ENCODE assay signal across 19 cellular contexts in genomic region chr2:232886176-232886575, GRCh38.
"Had no signal": no experiment of that assay in that cellular context is flagged by ENCODE, and none has a peak within 500 bp of the region (broad histone marks: within the 10 kb centered on the region; RNA-seq: fewer than 3 reads in every experiment).

No MANE protein-coding gene starts in this region.

- H3K4me1 Mint-ChIP-seq: activated CD8-positive, alpha-beta memory T cell treated with anti-CD3 and anti-CD28 coated beads, Interleukin-2, amount 10 ng/mL, durations not matched to agents 7 days and 5 days had no signal

- H3K27ac Mint-ChIP-seq: activated CD8-positive, alpha-beta memory T cell treated with anti-CD3 and anti-CD28 coated beads, Interleukin-2, amount 10 ng/mL, durations not matched to agents 7 days and 5 days; mesothelial cell of epicardium; stimulated activated naive CD8-positive, alpha-beta T cell treated with anti-CD3 and anti-CD28 coated beads, Interleukin-15, amount 100 ng/mL, for 72 hours had no signal

- H3K4me3 Mint-ChIP-seq: activated CD8-positive, alpha-beta memory T cell treated with anti-CD3 and anti-CD28 coated beads, Interleukin-2, amount 10 ng/mL, durations not matched to agents 7 days and 5 days; mesothelial cell of epicardium; stimulated activated naive CD8-positive, alpha-beta T cell treated with anti-CD3 and anti-CD28 coated beads, Interleukin-15, amount 100 ng/mL, for 72 hours had no signal

- FAIRE-seq: astrocyte, keratinocyte had no signal

- H3K4me1 ChIP-seq: prostate gland had no signal

- H3K9me3 ChIP-seq: gastrocnemius medialis, heart right ventricle, prostate gland, SJSA1, testis had no signal

- H3K27me3 Mint-ChIP-seq: activated CD8-positive, alpha-beta memory T cell treated with anti-CD3 and anti-CD28 coated beads, Interleukin-2, amount 10 ng/mL, durations not matched to agents 7 days and 5 days had no signal

- DNase-seq: activated CD4-positive, alpha-beta T cell treated with anti-CD3 and anti-CD28 coated beads, Interleukin-2, amount 50 U/mL, for 48 hours; activated CD4-positive, CD25-positive, alpha-beta regulatory T cell treated with anti-CD3 and anti-CD28 coated beads, Interleukin-2, amount 50 U/mL, for 72 hours; activated CD8-positive, alpha-beta memory T cell treated with anti-CD3 and anti-CD28 coated beads, Interleukin-2, amount 10 ng/mL, durations not matched to agents 7 days and 5 days; activated T-cell treated with anti-CD3 and anti-CD28 coated beads, Interleukin-2, amount 50 U/mL, for 48 hours; caudate nucleus; cortex of kidney; effector CD8-positive, alpha-beta T cell; gastrocnemius medialis; heart right ventricle; nucleus accumbens; stimulated activated CD4-positive, alpha-beta T cell treated with anti-CD3 and anti-CD28 coated beads, Interleukin-4, amount 100 ng/mL, for 24 hours; stimulated activated naive CD8-positive, alpha-beta T cell treated with anti-CD3 and anti-CD28 coated beads, Interleukin-15, amount 100 ng/mL, for 72 hours; SW 1271; testis had no signal

- H3K27me3 ChIP-seq: gastrocnemius medialis, SJSA1, testis had no signal

- ATAC-seq: activated CD8-positive, alpha-beta memory T cell treated with anti-CD3 and anti-CD28 coated beads, Interleukin-2, amount 10 ng/mL, durations not matched to agents 7 days and 5 days; gastrocnemius medialis; heart right ventricle; stimulated activated naive CD8-positive, alpha-beta T cell treated with anti-CD3 and anti-CD28 coated beads, Interleukin-15, amount 100 ng/mL, for 72 hours had no signal

- H3K36me3 ChIP-seq: gastrocnemius medialis, heart right ventricle, prostate gland had no signal

- H3K36me3 Mint-ChIP-seq: activated CD8-positive, alpha-beta memory T cell treated with anti-CD3 and anti-CD28 coated beads, Interleukin-2, amount 10 ng/mL, durations not matched to agents 7 days and 5 days; mesothelial cell of epicardium had no signal

- H3K4me3 ChIP-seq: gastrocnemius medialis, heart right ventricle, prostate gland, SJSA1, testis had no signal

- H3K27ac ChIP-seq: gastrocnemius medialis, heart right ventricle, prostate gland, SJSA1, testis had no signal

- H3K9me3 Mint-ChIP-seq: mesothelial cell of epicardium; stimulated activated naive CD8-positive, alpha-beta T cell treated with anti-CD3 and anti-CD28 coated beads, Interleukin-15, amount 100 ng/mL, for 72 hours had no signal
